ENCODE assay signal across 9 cellular contexts in genomic region chr6:166032366-166033171, GRCh38.
DNase-seq lines count a peak whose midpoint lies in the region; ATAC-seq and TF ChIP-seq lines count a peak whose summit lies in the region.
"Had no signal": no experiment of that assay in that cellular context is flagged by ENCODE, and none has a peak within 500 bp of the region (broad histone marks: within the 10 kb centered on the region; RNA-seq: fewer than 3 reads in every experiment).

No MANE protein-coding gene starts in this region.

- H3K4me2 ChIP-seq in osteoblast (ENCODE audit: insufficient read depth, low read length) = peak overlapping the region; percentile 37

- H3K9me3 ChIP-seq in HUES64 (ENCODE audit: insufficient read depth, low read depth, low read length) (peaks cover 3% of the 10 kb centered on the region; the same call in 1 of the 2 replicates), osteoblast (ENCODE audit: low read depth, low read length) (no peaks in the 10 kb centered on the region)
- H3K9me3 ChIP-seq: esophagus squamous epithelium had no signal

- ATAC-seq in GM21529 (IDR thresholded peaks at IDR 0.05; ENCODE audit: unreplicated experiment) (no peak), HG03196 (IDR thresholded peaks at IDR 0.05; ENCODE audit: unreplicated experiment) (no peak), HG02759 (IDR thresholded peaks at IDR 0.05; ENCODE audit: unreplicated experiment) (no peak)

- H3K36me3 ChIP-seq in HUES64 (ENCODE audit: insufficient read depth, low read length) = no peaks in the 10 kb centered on the region
- no peaks in the 10 kb centered on the region for H3K36me3 ChIP-seq in osteoblast (ENCODE audit: insufficient read depth, low read length)
- H3K36me3 ChIP-seq: esophagus squamous epithelium had no signal

- TF ChIP-seq CTCF in GM12864 (IDR thresholded peaks at IDR 0.05; ENCODE audit: low read depth, low read length, missing control alignments) (peak; percentile 43), epithelial cell of esophagus (IDR thresholded peaks at IDR 0.05; ENCODE audit: insufficient read depth, low read depth, low read length, missing control alignments) (peak; percentile 18), osteoblast (IDR thresholded peaks at IDR 0.05; ENCODE audit: extremely low read depth, low read depth, low read length) (peak; percentile 47)

- DNase-seq in GM12864 (ENCODE audit: low read depth) (no peak), epithelial cell of esophagus (ENCODE audit: low read depth) (no peak), osteoblast (ENCODE audit: insufficient read length, low spot score, missing footprints) (peak; percentile 53), NCI-H2196 treated with DMSO at 0.1 percent for 48 hours (lab: John Stamatoyannopoulos, UW; ENCODE audit: unreplicated experiment) (no peak)
- DNase-seq: esophagus squamous epithelium had no signal

- no peak overlapping the region for H3K9ac ChIP-seq in HUES64 (ENCODE audit: low read depth, low read length)

- no peaks in the 10 kb centered on the region for H4K20me1 ChIP-seq in osteoblast (ENCODE audit: insufficient read depth, low read length)

- no peaks in the 10 kb centered on the region for H3K79me2 ChIP-seq in osteoblast (ENCODE audit: insufficient read depth, low read length)

- H3K27ac ChIP-seq in HUES64 (ENCODE audit: low read depth, low read length) = peak overlapping the region; percentile 46; the same call in 1 of the 2 replicates
- H3K27ac ChIP-seq in osteoblast (ENCODE audit: low read depth, low read length) = peak overlapping the region; percentile 59
- H3K27ac ChIP-seq: esophagus squamous epithelium had no signal

- WGBS in HUES64 = 66% methylated on average over 8 of the region's 9 CpGs

- H3K4me1 ChIP-seq in HUES64 (ENCODE audit: insufficient read depth, low read length) = peaks cover 10% of the 10 kb centered on the region
- H3K4me1 ChIP-seq in osteoblast (ENCODE audit: insufficient read depth, low read length) = peaks cover 30% of the 10 kb centered on the region
- H3K4me1 ChIP-seq: esophagus squamous epithelium had no signal

- H3K4me3 ChIP-seq in GM12864 (ENCODE audit: low read depth, low read length) (no peak overlapping the region), HUES64 (ENCODE audit: low read length) (no peak overlapping the region), epithelial cell of esophagus (ENCODE audit: low read length) (no peak overlapping the region), osteoblast (ENCODE audit: insufficient read depth, low read length) (peak overlapping the region; percentile 2)
- H3K4me3 ChIP-seq: esophagus squamous epithelium had no signal

- H2AFZ ChIP-seq in osteoblast (ENCODE audit: low read length) = peak overlapping the region; percentile 50

- H3K27me3 ChIP-seq in HUES64 (ENCODE audit: insufficient read depth, low read length) (no peaks in the 10 kb centered on the region), osteoblast (ENCODE audit: insufficient read depth, low read length) (no peaks in the 10 kb centered on the region)
- H3K27me3 ChIP-seq: esophagus squamous epithelium had no signal
